8 cellular contexts compared by ENCODE assay signal in genomic region chr2:30446602-30447148, GRCh38. TPM values are rescaled to one million over a fixed set of nuclear protein-coding genes. Genes with fewer than 3 reads are reported as not detected.
DNase-seq lines count a peak whose midpoint lies in the region; ATAC-seq lines count a peak whose summit lies in the region.

No MANE protein-coding gene starts in this region.

- no peaks in the 10 kb centered on the region for H3K27me3 Mint-ChIP-seq in activated CD8-positive, alpha-beta T cell treated with anti-CD3 and anti-CD28 coated beads, Interleukin-2, amount 10 ng/mL, durations not matched to agents 7 days and 5 days (ENCODE audit: low read depth)
- H3K27me3 Mint-ChIP-seq in stimulated activated naive CD8-positive, alpha-beta T cell treated with anti-CD3 and anti-CD28 coated beads, Interleukin-15, Interleukin-2, amounts not matched to agents 100 ng/mL and 50 ng/mL, for 24 hours = no peaks in the 10 kb centered on the region

- ATAC-seq in HG02938 (IDR thresholded peaks at IDR 0.05; ENCODE audit: unreplicated experiment) (peak; percentile 3), HG03442 (IDR thresholded peaks at IDR 0.05; ENCODE audit: unreplicated experiment) (no peak), HG03457 (IDR thresholded peaks at IDR 0.05; ENCODE audit: unreplicated experiment) (no peak)
- peak; percentile 21 for ATAC-seq in activated CD8-positive, alpha-beta T cell treated with anti-CD3 and anti-CD28 coated beads, Interleukin-2, amount 10 ng/mL, durations not matched to agents 7 days and 5 days

- peaks cover 13% of the 10 kb centered on the region for H3K27me3 ChIP-seq in iPS-15b (ENCODE audit: control insufficient read depth, insufficient read depth, low read length)

- peak overlapping the region; percentile 88 for H3K4me3 ChIP-seq in iPS-15b (ENCODE audit: low read depth, low read length)

- no peaks in the 10 kb centered on the region for H3K9me3 Mint-ChIP-seq in activated CD8-positive, alpha-beta T cell treated with anti-CD3 and anti-CD28 coated beads, Interleukin-2, amount 10 ng/mL, durations not matched to agents 7 days and 5 days (ENCODE audit: insufficient read depth)
- H3K9me3 Mint-ChIP-seq in stimulated activated naive CD8-positive, alpha-beta T cell treated with anti-CD3 and anti-CD28 coated beads, Interleukin-15, Interleukin-2, amounts not matched to agents 100 ng/mL and 50 ng/mL, for 24 hours = no peaks in the 10 kb centered on the region

- POLR2A ChIA-PET in activated CD8-positive, alpha-beta T cell treated with anti-CD3 and anti-CD28 coated beads, Interleukin-2, amount 10 ng/mL, durations not matched to agents 7 days and 5 days (lab: Charles Lee) = interaction anchor here (0.7 to 4.2 kb wide), 10 partner anchors 18 to 300 kb away, joined by 3 to 24 read pairs (median 4); partner anchors contain the start of genes LBH and YPEL5

- no peaks in the 10 kb centered on the region for H3K9me3 ChIP-seq in iPS-15b (ENCODE audit: control insufficient read depth, insufficient read depth, low read length)

- H3K4me1 ChIP-seq in iPS-15b (ENCODE audit: control insufficient read depth, insufficient read depth, low read length) = no peaks in the 10 kb centered on the region

- H3K36me3 ChIP-seq in iPS-15b (ENCODE audit: control insufficient read depth, insufficient read depth, low read length) = no peaks in the 10 kb centered on the region

- peak overlapping the region; percentile 93 for H3K4me3 Mint-ChIP-seq in activated CD8-positive, alpha-beta T cell treated with anti-CD3 and anti-CD28 coated beads, Interleukin-2, amount 10 ng/mL, durations not matched to agents 7 days and 5 days
- H3K4me3 Mint-ChIP-seq in stimulated activated naive CD8-positive, alpha-beta T cell treated with anti-CD3 and anti-CD28 coated beads, Interleukin-15, Interleukin-2, amounts not matched to agents 100 ng/mL and 50 ng/mL, for 24 hours = peak overlapping the region; percentile 92

- H3K4me1 Mint-ChIP-seq in activated CD8-positive, alpha-beta T cell treated with anti-CD3 and anti-CD28 coated beads, Interleukin-2, amount 10 ng/mL, durations not matched to agents 7 days and 5 days (ENCODE audit: low read depth) = peaks cover 27% of the 10 kb centered on the region
- peaks cover 34% of the 10 kb centered on the region for H3K4me1 Mint-ChIP-seq in stimulated activated naive CD8-positive, alpha-beta T cell treated with anti-CD3 and anti-CD28 coated beads, Interleukin-15, Interleukin-2, amounts not matched to agents 100 ng/mL and 50 ng/mL, for 24 hours (ENCODE audit: low read depth)

- DNase-seq in Daoy (ENCODE audit: low read depth) (peak; percentile 11), NCI-H128 (lab: John Stamatoyannopoulos, UW; ENCODE audit: unreplicated experiment) (no peak)
- no peak for DNase-seq in activated CD8-positive, alpha-beta T cell treated with anti-CD3 and anti-CD28 coated beads, Interleukin-2, amount 10 ng/mL, durations not matched to agents 7 days and 5 days

- peaks cover 23% of the 10 kb centered on the region for H3K36me3 Mint-ChIP-seq in activated CD8-positive, alpha-beta T cell treated with anti-CD3 and anti-CD28 coated beads, Interleukin-2, amount 10 ng/mL, durations not matched to agents 7 days and 5 days (ENCODE audit: low read depth)
- peaks cover 15% of the 10 kb centered on the region for H3K36me3 Mint-ChIP-seq in stimulated activated naive CD8-positive, alpha-beta T cell treated with anti-CD3 and anti-CD28 coated beads, Interleukin-15, Interleukin-2, amounts not matched to agents 100 ng/mL and 50 ng/mL, for 24 hours (ENCODE audit: low read depth)

- H3K27ac Mint-ChIP-seq in activated CD8-positive, alpha-beta T cell treated with anti-CD3 and anti-CD28 coated beads, Interleukin-2, amount 10 ng/mL, durations not matched to agents 7 days and 5 days = peak overlapping the region; percentile 97
- peak overlapping the region; percentile 96 for H3K27ac Mint-ChIP-seq in stimulated activated naive CD8-positive, alpha-beta T cell treated with anti-CD3 and anti-CD28 coated beads, Interleukin-15, Interleukin-2, amounts not matched to agents 100 ng/mL and 50 ng/mL, for 24 hours

- peak overlapping the region; percentile 88 for H3K9ac ChIP-seq in iPS-15b (ENCODE audit: low read depth, low read length)

- CTCF ChIA-PET in activated CD8-positive, alpha-beta T cell treated with anti-CD3 and anti-CD28 coated beads, Interleukin-2, amount 10 ng/mL, durations not matched to agents 7 days and 5 days (lab: Charles Lee) = interaction anchor here (0.9 to 4.0 kb wide), 13 partner anchors 8 to 282 kb away, joined by 3 to 22 read pairs (median 5); no protein-coding TSS in a partner anchor

RNA-seq across cellular contexts. Expression of gene LCLAT1, which starts 0.4 kb away (rescaled TPM):
- total RNA-seq in Daoy (2014; rRNA removed; shearing (Covaris generic)) = 18.5 and 27.0 TPM in 2 replicates
- 10 to 100 TPM; 25.1 to 25.3 TPM for total RNA-seq in activated CD8-positive, alpha-beta T cell treated with anti-CD3 and anti-CD28 coated beads, Interleukin-2, amount 10 ng/mL, durations not matched to agents 7 days and 5 days

Comparison
In these comparisons a context has a peak if more than half of its experiments do, and no peak if none do; other contexts are left out.
1. ATAC-seq: peak in HG02938 (single experiment) and activated CD8-positive, alpha-beta T cell treated with anti-CD3 and anti-CD28 coated beads, Interleukin-2, amount 10 ng/mL, durations not matched to agents 7 days and 5 days (single experiment); none in HG03442 (single experiment) and HG03457 (single experiment).